ENCODE assay signal across 1 cellular context in genomic region chr7:106152313-106152665, GRCh38.
TF ChIP-seq lines count a peak whose summit lies in the region.

No MANE protein-coding gene starts in this region.

TF ChIP-seq in GM23338, 12 proteins besides CTCF, POLR2A, EP300 and RAD21 (continued from another document):
- TF ChIP-seq, protein P1, sequence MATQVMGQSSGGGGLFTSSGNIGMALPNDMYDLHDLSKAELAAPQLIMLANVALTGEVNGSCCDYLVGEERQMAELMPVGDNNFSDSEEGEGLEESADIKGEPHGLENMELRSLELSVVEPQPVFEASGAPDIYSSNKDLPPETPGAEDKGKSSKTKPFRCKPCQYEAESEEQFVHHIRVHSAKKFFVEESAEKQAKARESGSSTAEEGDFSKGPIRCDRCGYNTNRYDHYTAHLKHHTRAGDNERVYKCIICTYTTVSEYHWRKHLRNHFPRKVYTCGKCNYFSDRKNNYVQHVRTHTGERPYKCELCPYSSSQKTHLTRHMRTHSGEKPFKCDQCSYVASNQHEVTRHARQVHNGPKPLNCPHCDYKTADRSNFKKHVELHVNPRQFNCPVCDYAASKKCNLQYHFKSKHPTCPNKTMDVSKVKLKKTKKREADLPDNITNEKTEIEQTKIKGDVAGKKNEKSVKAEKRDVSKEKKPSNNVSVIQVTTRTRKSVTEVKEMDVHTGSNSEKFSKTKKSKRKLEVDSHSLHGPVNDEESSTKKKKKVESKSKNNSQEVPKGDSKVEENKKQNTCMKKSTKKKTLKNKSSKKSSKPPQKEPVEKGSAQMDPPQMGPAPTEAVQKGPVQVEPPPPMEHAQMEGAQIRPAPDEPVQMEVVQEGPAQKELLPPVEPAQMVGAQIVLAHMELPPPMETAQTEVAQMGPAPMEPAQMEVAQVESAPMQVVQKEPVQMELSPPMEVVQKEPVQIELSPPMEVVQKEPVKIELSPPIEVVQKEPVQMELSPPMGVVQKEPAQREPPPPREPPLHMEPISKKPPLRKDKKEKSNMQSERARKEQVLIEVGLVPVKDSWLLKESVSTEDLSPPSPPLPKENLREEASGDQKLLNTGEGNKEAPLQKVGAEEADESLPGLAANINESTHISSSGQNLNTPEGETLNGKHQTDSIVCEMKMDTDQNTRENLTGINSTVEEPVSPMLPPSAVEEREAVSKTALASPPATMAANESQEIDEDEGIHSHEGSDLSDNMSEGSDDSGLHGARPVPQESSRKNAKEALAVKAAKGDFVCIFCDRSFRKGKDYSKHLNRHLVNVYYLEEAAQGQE (IDR thresholded peaks at IDR 0.05; ENCODE audit: unreplicated experiment): no peak
- TF ChIP-seq EZH2 (IDR thresholded peaks at IDR 0.05; ENCODE audit: low read depth, unreplicated experiment) (no peak), ETS1 (IDR thresholded peaks at IDR 0.05) (no peak), STAT1 (IDR thresholded peaks at IDR 0.05; ENCODE audit: unreplicated experiment) (no peak), POLR2AphosphoS5 (IDR thresholded peaks at IDR 0.05; ENCODE audit: low read depth) (no peak), ZNF331 (CRISPR knock-in tag; IDR thresholded peaks at IDR 0.05; ENCODE audit: low read depth) (no peak), NANOG (IDR thresholded peaks at IDR 0.05; ENCODE audit: borderline replicate concordance) (no peak), ZNF114 (CRISPR knock-in tag; IDR thresholded peaks at IDR 0.05) (no peak), CREB1 (CRISPR knock-in tag; IDR thresholded peaks at IDR 0.05; ENCODE audit: low read depth) (no peak), EZH2phosphoT487 (IDR thresholded peaks at IDR 0.05; ENCODE audit: unreplicated experiment) (no peak)
